Comparison of ENCODE assay signal across 21 cellular contexts in the genomic region with DNA sequence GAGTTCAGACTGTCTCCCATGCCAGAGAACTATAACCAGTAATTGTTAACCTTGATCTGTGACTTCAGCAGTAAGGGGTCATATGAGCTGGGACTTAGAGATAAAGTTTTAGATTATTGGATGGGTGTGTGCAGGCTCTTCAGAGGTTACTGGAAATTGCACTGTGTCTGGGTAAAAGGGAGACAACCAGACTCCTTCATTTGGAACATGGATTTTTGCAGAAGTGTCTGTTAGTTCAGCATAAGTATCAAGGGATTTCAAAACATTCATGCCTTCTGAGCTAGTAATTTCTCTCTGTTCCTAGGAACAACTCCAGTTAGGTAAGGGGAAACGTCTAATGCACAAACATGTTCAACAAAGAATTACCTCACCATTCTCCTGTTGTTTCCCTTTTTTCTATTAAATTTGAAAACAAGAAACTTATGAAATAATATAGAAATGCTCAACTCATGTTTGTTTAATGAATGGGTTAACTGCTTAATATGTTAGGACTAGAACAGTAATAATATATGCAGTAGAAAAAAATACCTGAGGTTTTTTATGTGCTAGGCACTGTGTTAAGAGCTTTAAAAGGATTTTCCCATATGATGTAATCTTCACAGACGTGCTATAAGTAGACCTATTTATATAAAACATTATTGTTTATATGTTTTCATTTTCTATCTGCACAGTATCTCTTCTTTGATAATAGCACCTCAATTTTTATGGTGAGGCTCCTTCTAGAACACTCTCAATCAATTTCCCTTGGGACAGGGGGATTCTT.
DNase-seq lines count a peak whose midpoint lies in the region; ATAC-seq and TF ChIP-seq lines count a peak whose summit lies in the region.
"Had no signal": no experiment of that assay in that cellular context is flagged by ENCODE, and none has a peak within 500 bp of the region (broad histone marks: within the 10 kb centered on the region; RNA-seq: fewer than 3 reads in every experiment).

No MANE protein-coding gene starts in this region.

- H2AFZ ChIP-seq in mammary epithelial cell (ENCODE audit: low read depth, low read length), result no peak overlapping the region

- in situ Hi-C loops in mammary epithelial cell (cut with MboI; ENCODE audit: low sequenced_read_pairs in 2 of 2) (no loop called here), SK-MEL-5 (cut with HindIII; ENCODE audit: low pct_unique_long_range_greater_than_20kb, low sequenced_read_pairs) (no loop called here)

- no peaks in the 10 kb centered on the region for H3K27me3 ChIP-seq in mammary epithelial cell (ENCODE audit: insufficient read depth, low read length)
- no peaks in the 10 kb centered on the region for H3K27me3 ChIP-seq in uterus
- H3K27me3 ChIP-seq: MG63, upper lobe of left lung had no signal

- peak; percentile 4 for DNase-seq in mammary epithelial cell
- no peak for DNase-seq in MCF 10A (ENCODE audit: unreplicated experiment)
- peak; percentile 29 for DNase-seq in SK-MEL-5 (ENCODE audit: low read depth, low spot score)
- DNase-seq in fibroblast of mammary gland (ENCODE audit: low read depth), result peak; percentile 46
- DNase-seq in sciatic nerve (ENCODE audit: low spot score), result no peak
- no peak for DNase-seq in NCI-H2196 (lab: John Stamatoyannopoulos, UW; ENCODE audit: unreplicated experiment)
- no peak for DNase-seq in AG20443 (ENCODE audit: low spot score)
- no peak for DNase-seq in uterus
- DNase-seq: activated CD8-positive, alpha-beta T cell treated with anti-CD3 and anti-CD28 coated beads, Interleukin-2, amount 10 ng/mL, durations not matched to agents 7 days and 5 days; activated naive CD4-positive, alpha-beta T cell; C1 segment of cervical spinal cord; Calu3; central memory CD4-positive, alpha-beta T cell; mesendoderm; MG63; NCI-H1417; NCI-H2081 treated with DMSO at 0.1 percent for 48 hours; NCI-H774; SHP77; upper lobe of left lung had no signal

- no peaks in the 10 kb centered on the region for H4K20me1 ChIP-seq in mammary epithelial cell (ENCODE audit: insufficient read depth, low read length)

- peaks cover 62% of the 10 kb centered on the region for H3K27me3 Mint-ChIP-seq in MCF 10A (ENCODE audit: insufficient read depth, unreplicated experiment)

- CTCF ChIA-PET in mammary epithelial cell (lab: Charles Lee; ENCODE audit: low non-redundant PET), result no interaction called here
- CTCF ChIA-PET in MCF 10A (lab: Yijun Ruan, JAX), result no interaction called here

- H3K27ac Mint-ChIP-seq in MCF 10A (ENCODE audit: low read depth, unreplicated experiment), result no peak overlapping the region
- H3K27ac Mint-ChIP-seq: activated CD8-positive, alpha-beta T cell treated with anti-CD3 and anti-CD28 coated beads, Interleukin-2, amount 10 ng/mL, durations not matched to agents 7 days and 5 days had no signal

- intact Hi-C loops in mammary epithelial cell (cut with micrococcal nuclease) (no loop called here), MCF 10A (cut with micrococcal nuclease) (no loop called here), sciatic nerve (cut with DNase I) (no loop called here), uterus (cut with DNase I; ENCODE audit: low total_unique reads) (no loop called here)

- H3K27ac ChIP-seq in mammary epithelial cell (ENCODE audit: insufficient read depth, low read depth, low read length) (no peak overlapping the region), uterus (no peak overlapping the region)
- H3K27ac ChIP-seq: upper lobe of left lung had no signal

- no peak overlapping the region for H3K9ac ChIP-seq in mammary epithelial cell (ENCODE audit: insufficient read depth, low read length)

- WGBS in mammary epithelial cell (ENCODE audit: low coverage, missing lambda C conversion rate), result 73% methylated on average over 2 of the region's 2 CpGs

- H3K4me3 Mint-ChIP-seq in MCF 10A (ENCODE audit: unreplicated experiment), result no peak overlapping the region
- H3K4me3 Mint-ChIP-seq: activated CD8-positive, alpha-beta T cell treated with anti-CD3 and anti-CD28 coated beads, Interleukin-2, amount 10 ng/mL, durations not matched to agents 7 days and 5 days had no signal

- peak; percentile 45 for ATAC-seq in sciatic nerve
- ATAC-seq: activated CD4-positive, CD25-positive, alpha-beta regulatory T cell treated with anti-CD3 and anti-CD28 coated beads, Interleukin-2, amount 50 U/mL, for 24 hours; activated CD8-positive, alpha-beta T cell treated with anti-CD3 and anti-CD28 coated beads, Interleukin-2, amount 10 ng/mL, durations not matched to agents 7 days and 5 days had no signal

- POLR2A ChIA-PET in MCF 10A (lab: Yijun Ruan, JAX), result no interaction called here

- no peaks in the 10 kb centered on the region for H3K9me3 Mint-ChIP-seq in MCF 10A (ENCODE audit: unreplicated experiment)

- dilution Hi-C loops in mammary epithelial cell (cut with HindIII; ENCODE audit: low sequenced_read_pairs), result no loop called here

- no peak for TF ChIP-seq POLR2A in uterus (IDR thresholded peaks at IDR 0.05)

- H3K9me3 ChIP-seq in mammary epithelial cell (replicated peaks; ENCODE audit: insufficient read depth, low read length), result no peaks in the 10 kb centered on the region
- H3K9me3 ChIP-seq in uterus, result no peaks in the 10 kb centered on the region
- H3K9me3 ChIP-seq: MG63, upper lobe of left lung had no signal

- H3K4me1 ChIP-seq in mammary epithelial cell (ENCODE audit: insufficient read depth, low read length) (no peaks in the 10 kb centered on the region), uterus (no peaks in the 10 kb centered on the region)
- H3K4me1 ChIP-seq: upper lobe of left lung had no signal

- H3K36me3 Mint-ChIP-seq in MCF 10A (ENCODE audit: insufficient read depth, unreplicated experiment), result no peaks in the 10 kb centered on the region

- BruUV-seq in mammary epithelial cell (replicated peaks; lab: Mats Ljungman, UMichigan), result no TSS peak
- BruUV-seq in MCF 10A (replicated peaks; lab: Mats Ljungman, UMichigan), result no TSS peak

- H3K4me3 ChIP-seq in mammary epithelial cell (replicated peaks in 1 of 3; ENCODE audit: insufficient read depth in 1 of 3, low read depth in 2 of 3, low read length in 3 of 3), result no peak overlapping the region
- no peak overlapping the region for H3K4me3 ChIP-seq in fibroblast of mammary gland (ENCODE audit: control insufficient read depth, low read depth, low read length)
- H3K4me3 ChIP-seq in uterus, result no peak overlapping the region
- H3K4me3 ChIP-seq: MG63, upper lobe of left lung had no signal

- no peaks in the 10 kb centered on the region for H3K4me1 Mint-ChIP-seq in MCF 10A (ENCODE audit: insufficient read depth, unreplicated experiment)

- TF ChIP-seq CTCF in mammary epithelial cell (conservative IDR thresholded peaks at IDR 0.05 in 1 of 2, IDR thresholded peaks at IDR 0.05 in 1 of 2; ENCODE audit: extremely low read depth in 1 of 2, insufficient read depth in 1 of 2, low read depth in 1 of 2, low read length in 2 of 2) (no peak), MCF 10A (IDR thresholded peaks at IDR 0.05; ENCODE audit: unreplicated experiment) (no peak), fibroblast of mammary gland (conservative IDR thresholded peaks at IDR 0.05; ENCODE audit: control insufficient read depth, insufficient read depth, low read depth, low read length) (no peak), uterus (IDR thresholded peaks at IDR 0.05) (no peak)

- H3K36me3 ChIP-seq in mammary epithelial cell (ENCODE audit: insufficient read depth, low read length) (no peaks in the 10 kb centered on the region), uterus (no peaks in the 10 kb centered on the region)
- H3K36me3 ChIP-seq: MG63, upper lobe of left lung had no signal

- H3K4me2 ChIP-seq in mammary epithelial cell (ENCODE audit: insufficient read depth, low read depth, low read length), result no peak overlapping the region

- H3K79me2 ChIP-seq in mammary epithelial cell (ENCODE audit: insufficient read depth, low read length), result no peaks in the 10 kb centered on the region

Comparison
In these comparisons a context has a peak if more than half of its experiments do, and no peak if none do; other contexts are left out.
1. DNase-seq: peak in mammary epithelial cell (single experiment), SK-MEL-5 (single experiment) and fibroblast of mammary gland (single experiment); none in MCF 10A (single experiment), sciatic nerve (single experiment), NCI-H2196 (single experiment), AG20443 (single experiment) and uterus (0 of 2).